In genomic region chr17:57519199-57519598, GRCh38 we compare ENCODE assay signal across 12 cellular contexts.
DNase-seq lines count a peak whose midpoint lies in the region; ATAC-seq, FAIRE-seq and TF ChIP-seq lines count a peak whose summit lies in the region.
"Had no signal": no experiment of that assay in that cellular context is flagged by ENCODE, and none has a peak within 500 bp of the region (broad histone marks: within the 10 kb centered on the region; RNA-seq: fewer than 3 reads in every experiment).

No MANE protein-coding gene starts in this region.

- H3K4me1 ChIP-seq in HepG2 (ENCODE audit: insufficient read depth, low read length), result peaks cover 89% of the 10 kb centered on the region
- peaks cover 0 to 35% (median 2%) of the 10 kb centered on the region in 4 donors for H3K4me1 ChIP-seq in right lobe of liver
- H3K4me1 ChIP-seq in hepatocyte (ENCODE audit: insufficient read depth), result peaks cover 50% of the 10 kb centered on the region

- H2AFZ ChIP-seq in HepG2 (ENCODE audit: low read length) (no peak overlapping the region), hepatocyte (no peak overlapping the region)

- H3K36me3 ChIP-seq in HepG2 (replicated peaks in 1 of 2; ENCODE audit: control insufficient read depth in 1 of 2, insufficient read depth in 2 of 2, low read length in 2 of 2) (peaks cover 1 to 4% of the 10 kb centered on the region in 2 experiments; a peak in 3 of 5 replicates), right lobe of liver (no peaks in the 10 kb centered on the region), hepatocyte (replicated peaks; ENCODE audit: insufficient read depth, low read depth) (no peaks in the 10 kb centered on the region)
- H3K36me3 ChIP-seq: lower lobe of right lung had no signal

- H3K27ac ChIP-seq in HepG2 (ENCODE audit: extremely low read length, insufficient read depth, low read length) (peak overlapping the region; percentile 95), right lobe of liver (no peak overlapping the region), angular gyrus (ENCODE audit: low read depth, low read length) (peak overlapping the region; percentile 70), hepatocyte (peak overlapping the region; percentile 84)
- H3K27ac ChIP-seq: lower lobe of right lung had no signal

- in situ Hi-C loops in HepG2 (cut with HindIII; ENCODE audit: extremely low pct_ligation_motif_present, low pct_unique_long_range_greater_than_20kb), result no loop called here

- CTCF ChIA-PET in HepG2 (lab: Yijun Ruan, JAX; ENCODE audit: low intra/inter-chr PET ratio, low total read pairs), result no interaction called here

- BruUV-seq in HepG2 (replicated peaks; lab: Mats Ljungman, UMichigan), result no TSS peak

- no peak overlapping the region for H3K4me2 ChIP-seq in HepG2 (ENCODE audit: low read depth, low read length)
- peak overlapping the region; percentile 38 for H3K4me2 ChIP-seq in hepatocyte

- no peak for FAIRE-seq in HepG2 (lab: Jason Lieb, UNC)

- DNase-seq in HepG2 (ENCODE audit: low spot score) (no peak), right lobe of liver (no peak), hepatocyte (ENCODE audit: low spot score) (peak; percentile 54), NCI-H1436 (lab: John Stamatoyannopoulos, UW) (no peak)
- no peak for DNase-seq in activated T-cell treated with anti-CD3 and anti-CD28 coated beads, Interleukin-2, amount 50 U/mL, for 4 hours
- DNase-seq: lower lobe of right lung; stimulated activated CD4-positive, alpha-beta T cell treated with anti-CD3 and anti-CD28 coated beads, Interleukin-4, amount 100 ng/mL, for 1 hour had no signal

- no peak for TF ChIP-seq RAD21 in HepG2 (CRISPR knock-in tag; IDR thresholded peaks at IDR 0.05)

- peak overlapping the region; percentile 72; the same call in 1 of the 2 replicates for H3K9ac ChIP-seq in HepG2 (ENCODE audit: insufficient read depth, low read depth, low read length)

- H3K9me3 Mint-ChIP-seq in activated T-cell treated with anti-CD3 and anti-CD28 coated beads, Interleukin-2, amount 50 U/mL, for 4 hours, result no peaks in the 10 kb centered on the region
- H3K9me3 Mint-ChIP-seq: central memory CD8-positive, alpha-beta T cell had no signal

- H3K4me3 Mint-ChIP-seq in activated T-cell treated with anti-CD3 and anti-CD28 coated beads, Interleukin-2, amount 50 U/mL, for 4 hours, result no peak overlapping the region
- H3K4me3 Mint-ChIP-seq: B cell; central memory CD8-positive, alpha-beta T cell had no signal

- ATAC-seq in HepG2, result no peak
- no peak for ATAC-seq in right lobe of liver
- ATAC-seq in activated T-cell treated with anti-CD3 and anti-CD28 coated beads, Interleukin-2, amount 50 U/mL, for 4 hours, result no peak
- no peak for ATAC-seq in GM21528 (IDR thresholded peaks at IDR 0.05; ENCODE audit: low FRiP score, unreplicated experiment)
- ATAC-seq in GM19035 (IDR thresholded peaks at IDR 0.05; ENCODE audit: unreplicated experiment), result no peak

- TF ChIP-seq POLR2A in HepG2 (IDR thresholded peaks at IDR 0.05; ENCODE audit: insufficient read depth in 1 of 2, low read depth in 2 of 2, low read length in 2 of 2) (no peak), right lobe of liver (IDR thresholded peaks at IDR 0.05) (no peak)

- 91% methylated on average over 9 of the region's 9 CpGs for WGBS in HepG2 (ENCODE audit: low lambda C conversion rate)
- WGBS in right lobe of liver (ENCODE audit: insufficient coverage, low coverage, low lambda C conversion rate, missing lambda C conversion rate), result 87% methylated on average over 6 of the region's 9 CpGs
- 73% methylated on average over 9 of the region's 9 CpGs for WGBS in hepatocyte (ENCODE audit: low lambda C conversion rate, missing lambda C conversion rate)

- peaks cover 15% of the 10 kb centered on the region for H3K4me1 Mint-ChIP-seq in activated T-cell treated with anti-CD3 and anti-CD28 coated beads, Interleukin-2, amount 50 U/mL, for 4 hours (ENCODE audit: low read depth)

- H3K36me3 Mint-ChIP-seq in activated T-cell treated with anti-CD3 and anti-CD28 coated beads, Interleukin-2, amount 50 U/mL, for 4 hours (ENCODE audit: insufficient read depth), result no peaks in the 10 kb centered on the region

- H3K27me3 ChIP-seq in HepG2 (ENCODE audit: control insufficient read depth in 1 of 2, insufficient read depth in 2 of 2, low read length in 2 of 2), result no peaks in the 10 kb centered on the region; a peak in 1 of 5 replicates
- no peaks in the 10 kb centered on the region for H3K27me3 ChIP-seq in right lobe of liver
- no peaks in the 10 kb centered on the region for H3K27me3 ChIP-seq in hepatocyte

- H3K79me2 ChIP-seq in HepG2 (ENCODE audit: insufficient read depth, low read length) (peaks cover 31% of the 10 kb centered on the region), hepatocyte (peaks cover 47% of the 10 kb centered on the region)

- intact Hi-C loops in HepG2 (cut with micrococcal nuclease; ENCODE audit: unreplicated experiment) (loop anchor here (5.0 kb wide), 1 partner anchor 58 kb away; no protein-coding TSS in a partner anchor), right lobe of liver (cut with DNase I) (loop anchor here in 1 of 2 donors (10.0 kb wide), 1 partner anchor 64 kb away; no protein-coding TSS in a partner anchor)

- H4K20me1 ChIP-seq in HepG2 (ENCODE audit: insufficient read depth, low read length) (no peaks in the 10 kb centered on the region), hepatocyte (ENCODE audit: insufficient read depth, poor library complexity, severe bottlenecking) (no peaks in the 10 kb centered on the region)

- no peaks in the 10 kb centered on the region for H3K27me3 Mint-ChIP-seq in activated T-cell treated with anti-CD3 and anti-CD28 coated beads, Interleukin-2, amount 50 U/mL, for 4 hours (ENCODE audit: low read depth)
- H3K27me3 Mint-ChIP-seq: B cell; central memory CD8-positive, alpha-beta T cell had no signal

- no peak for TF ChIP-seq CTCF in HepG2 (CRISPR knock-in tag; IDR thresholded peaks at IDR 0.05)
- no peak for TF ChIP-seq CTCF in right lobe of liver (IDR thresholded peaks at IDR 0.05)
- TF ChIP-seq CTCF in hepatocyte (IDR thresholded peaks at IDR 0.05; ENCODE audit: poor library complexity), result no peak

- H3K9me3 ChIP-seq in HepG2 (ENCODE audit: low read length) (no peaks in the 10 kb centered on the region), right lobe of liver (no peaks in the 10 kb centered on the region), hepatocyte (ENCODE audit: low read depth) (no peaks in the 10 kb centered on the region)
- H3K9me3 ChIP-seq: lower lobe of right lung had no signal

- no peak overlapping the region for H3K4me3 ChIP-seq in HepG2 (replicated peaks in 1 of 3; ENCODE audit: insufficient read depth in 1 of 3, low read depth in 2 of 3, low read length in 3 of 3)
- no peak overlapping the region for H3K4me3 ChIP-seq in right lobe of liver
- H3K4me3 ChIP-seq in hepatocyte, result no peak overlapping the region
- H3K4me3 ChIP-seq: lower lobe of right lung had no signal

- no peak for TF ChIP-seq EP300 in HepG2 (IDR thresholded peaks at IDR 0.05; ENCODE audit: low read depth in 2 of 2, low read length in 2 of 2)
- TF ChIP-seq EP300 in HepG2 (CRISPR knock-in tag; IDR thresholded peaks at IDR 0.05; ENCODE audit: borderline replicate concordance), result no peak

- H3K9me2 ChIP-seq in hepatocyte (replicated peaks; ENCODE audit: insufficient read depth), result no peaks in the 10 kb centered on the region

- POLR2A ChIA-PET in HepG2 (lab: Yijun Ruan, JAX), result interaction anchor here (0.9 to 5.9 kb wide), 8 partner anchors 8 to 90 kb away, joined by 3 to 70 read pairs (median 6); no protein-coding TSS in a partner anchor

TF ChIP-seq in HepG2, 621 proteins besides CTCF, POLR2A, EP300 and RAD21 (continues in another document):
- TF ChIP-seq ZNF567 (CRISPR knock-in tag; IDR thresholded peaks at IDR 0.05; ENCODE audit: borderline replicate concordance) (no peak), THAP7 (CRISPR knock-in tag; IDR thresholded peaks at IDR 0.05) (0 out of 2 replicates have a peak, but pooled peaks have one; percentile 40), CHD4 (IDR thresholded peaks at IDR 0.05; ENCODE audit: borderline replicate concordance, low read length) (no peak), PITX1 (CRISPR knock-in tag; IDR thresholded peaks at IDR 0.05) (0 out of 2 replicates have a peak, but pooled peaks have one; percentile 36), RFXANK (CRISPR knock-in tag; IDR thresholded peaks at IDR 0.05) (no peak), ZNF713 (CRISPR knock-in tag; IDR thresholded peaks at IDR 0.05) (no peak)

Comparison
In these comparisons a context has a peak if more than half of its experiments do, and no peak if none do; other contexts are left out.
1. H3K27ac ChIP-seq: peak in HepG2 (single experiment), angular gyrus (single experiment) and hepatocyte (single experiment); none in right lobe of liver (0 of 3).